Comparison of ENCODE assay signal across 10 cellular contexts in the genomic region with DNA sequence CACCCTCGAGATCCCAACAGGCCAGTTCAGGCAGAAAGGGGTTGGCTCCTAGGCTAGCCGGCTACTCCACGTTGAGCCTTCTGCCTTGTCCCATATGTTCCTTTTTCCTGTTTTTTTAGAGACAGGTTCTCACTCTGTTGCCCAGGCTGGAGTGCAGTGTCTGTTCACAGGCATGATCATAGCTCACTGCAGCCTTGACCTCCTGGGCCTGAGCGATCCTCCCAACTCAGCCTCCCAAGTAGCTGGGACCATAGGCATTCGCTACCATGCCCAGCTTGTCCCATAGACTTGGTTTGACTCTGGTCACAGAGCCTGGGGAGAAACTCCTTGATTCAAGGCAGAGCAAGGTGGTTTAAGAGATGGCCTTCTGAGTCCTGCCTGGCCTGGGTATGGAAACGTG. TPM values are rescaled to one million over a fixed set of nuclear protein-coding genes. Genes with fewer than 3 reads are reported as not detected.
DNase-seq lines count a peak whose midpoint lies in the region; ATAC-seq and TF ChIP-seq lines count a peak whose summit lies in the region.
"Had no signal": no experiment of that assay in that cellular context is flagged by ENCODE, and none has a peak within 500 bp of the region (broad histone marks: within the 10 kb centered on the region; RNA-seq: fewer than 3 reads in every experiment).

No MANE protein-coding gene starts in this region.

- peak overlapping the region; percentile 17; the same call in 1 of the 2 replicates for H3K9ac ChIP-seq in DND-41 (ENCODE audit: low read depth, low read length)
- H3K9ac ChIP-seq in parathyroid adenoma, result no peak overlapping the region

- CTCF ChIA-PET in T-cell (lab: Charles Lee), result interaction anchor here in 1 of 2 donors (0.5 kb wide), 1 partner anchor 272 kb away, joined by 4 read pairs; no protein-coding TSS in a partner anchor

- peaks cover 42% of the 10 kb centered on the region for H3K79me2 ChIP-seq in DND-41 (ENCODE audit: insufficient read depth, low read length)
- H3K79me2 ChIP-seq in parathyroid adenoma, result peaks cover 2% of the 10 kb centered on the region

- H3K4me1 ChIP-seq in DND-41 (ENCODE audit: insufficient read depth, low read length) (peaks cover 51% of the 10 kb centered on the region), parathyroid adenoma (no peaks in the 10 kb centered on the region)
- H3K4me1 ChIP-seq: SJCRH30 had no signal

- H3K4me1 Mint-ChIP-seq in T-cell, result peaks cover 67 to 79% (median 71%) of the 10 kb centered on the region in 3 donors

- no peaks in the 10 kb centered on the region for H3K9me3 ChIP-seq in DND-41 (ENCODE audit: insufficient read depth, low read length, severe bottlenecking)
- H3K9me3 ChIP-seq in parathyroid adenoma (ENCODE audit: control insufficient read depth, low read length), result no peaks in the 10 kb centered on the region
- H3K9me3 ChIP-seq: SJCRH30 had no signal

- H3K4me3 Mint-ChIP-seq in T-cell, result peak overlapping the region in 1 of 3 donors; percentile 68

- peak overlapping the region; percentile 73 for H3K27ac ChIP-seq in DND-41 (ENCODE audit: low read length)
- H3K27ac ChIP-seq in epithelial cell of prostate, result peak overlapping the region; percentile 70
- H3K27ac ChIP-seq in parathyroid adenoma, result peak overlapping the region; percentile 61
- H3K27ac ChIP-seq: SJCRH30 had no signal

- DNase-seq in DND-41, result no peak
- DNase-seq in T-cell, result no peak
- DNase-seq in epithelial cell of prostate (ENCODE audit: low read depth, low spot score), result no peak
- no peak for DNase-seq in HPDE6-E6E7 (ENCODE audit: extremely low spot score)
- DNase-seq: EL had no signal

- H2AFZ ChIP-seq in DND-41 (ENCODE audit: low read depth, low read length) (no peak overlapping the region), parathyroid adenoma (no peak overlapping the region)

- no peaks in the 10 kb centered on the region for H3K27me3 Mint-ChIP-seq in T-cell

- ATAC-seq in DND-41 (ENCODE audit: insufficient read depth, low read depth) (no peak), T-cell (replicated peaks in 1 of 4) (no peak), HG02885 (IDR thresholded peaks at IDR 0.05; ENCODE audit: poor library complexity, unreplicated experiment) (no peak), GM18867 (IDR thresholded peaks at IDR 0.05; ENCODE audit: unreplicated experiment) (no peak), HG03045 (IDR thresholded peaks at IDR 0.05; ENCODE audit: unreplicated experiment) (no peak)

- H3K4me2 ChIP-seq in DND-41 (ENCODE audit: insufficient read depth, low read length), result peak overlapping the region; percentile 6; the same call in 1 of the 2 replicates
- no peak overlapping the region for H3K4me2 ChIP-seq in parathyroid adenoma (ENCODE audit: low read length)

- H4K20me1 ChIP-seq in DND-41 (ENCODE audit: insufficient read depth, low read length), result peaks cover 20% of the 10 kb centered on the region

- POLR2A ChIA-PET in T-cell (lab: Charles Lee), result interaction anchor here in 1 of 2 donors (0.6 to 0.7 kb wide), 2 partner anchors 40 to 870 kb away, joined by 3 read pairs; no protein-coding TSS in a partner anchor

- H3K27ac Mint-ChIP-seq in T-cell, result peak overlapping the region; percentile 69 to 85

- no peaks in the 10 kb centered on the region for H3K27me3 ChIP-seq in DND-41 (ENCODE audit: insufficient read depth, low read length, poor library complexity)
- no peaks in the 10 kb centered on the region for H3K27me3 ChIP-seq in parathyroid adenoma (ENCODE audit: control insufficient read depth, insufficient read depth, low read length)
- H3K27me3 ChIP-seq: SJCRH30 had no signal

- H3K9me3 Mint-ChIP-seq in T-cell, result peaks cover 0 to 3% (median 0%) of the 10 kb centered on the region in 3 donors

- H3K36me3 ChIP-seq in DND-41 (ENCODE audit: insufficient read depth, low read length) (0 out of 2 replicates have a peak, but pooled peaks cover under 1% of the 10 kb centered on the region), parathyroid adenoma (ENCODE audit: control insufficient read depth, insufficient read depth, low read length) (no peaks in the 10 kb centered on the region)
- H3K36me3 ChIP-seq: SJCRH30 had no signal

- TF ChIP-seq CTCF in DND-41 (IDR thresholded peaks at IDR 0.05; ENCODE audit: borderline replicate concordance, extremely low read depth, low read length, poor library complexity, severe bottlenecking) (no peak), parathyroid adenoma (IDR thresholded peaks at IDR 0.05) (no peak)

- no peak overlapping the region for H3K4me3 ChIP-seq in DND-41 (ENCODE audit: low read depth in 1 of 2, low read length in 2 of 2)
- H3K4me3 ChIP-seq in parathyroid adenoma (ENCODE audit: low read depth, low read length), result no peak overlapping the region
- H3K4me3 ChIP-seq: SJCRH30 had no signal

- H3K36me3 Mint-ChIP-seq in T-cell, result peaks cover 3% of the 10 kb centered on the region

RNA-seq across cellular contexts. Expression of gene ZNF710, which starts 32.3 kb away (rescaled TPM):
- total RNA-seq in T-cell, result 10 to 100 TPM; 11.8 to 21.2 (median 17.7) TPM
